In the genomic region with DNA sequence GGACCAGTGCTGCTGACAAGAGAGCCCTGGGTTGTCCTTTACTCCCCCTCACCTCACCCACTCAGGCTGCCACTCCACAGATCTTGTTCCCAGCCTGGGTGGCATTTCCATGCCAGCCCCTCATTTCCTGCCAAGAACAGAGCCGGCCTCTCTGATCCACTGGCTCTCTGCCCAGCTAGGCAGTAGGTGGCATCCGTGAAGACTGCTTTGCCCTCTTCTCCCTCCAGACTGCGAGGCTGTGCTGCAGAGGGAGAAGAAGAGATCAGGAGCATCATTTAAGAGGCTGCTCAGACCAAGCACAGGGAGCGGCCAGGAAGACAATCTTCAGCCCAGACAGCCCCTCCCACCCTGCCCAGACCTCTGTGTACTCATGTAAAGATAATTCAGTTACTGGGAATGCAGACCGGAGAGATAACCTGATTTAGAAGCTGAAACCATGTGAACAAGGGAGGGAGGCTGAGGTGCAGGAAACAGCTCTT, we compare ENCODE assay signal across 11 cellular contexts.
DNase-seq lines count a peak whose midpoint lies in the region; ATAC-seq and TF ChIP-seq lines count a peak whose summit lies in the region.
"Had no signal": no experiment of that assay in that cellular context is flagged by ENCODE, and none has a peak within 500 bp of the region (broad histone marks: within the 10 kb centered on the region; RNA-seq: fewer than 3 reads in every experiment).

No MANE protein-coding gene starts in this region.

- POLR2A ChIA-PET in CD8-positive, alpha-beta memory T cell (lab: Charles Lee), result no interaction called here
- POLR2A ChIA-PET in activated CD8-positive, alpha-beta T cell treated with anti-CD3 and anti-CD28 coated beads for 36 hours (lab: Charles Lee), result no interaction called here

- H3K4me3 Mint-ChIP-seq in nephron, result peak overlapping the region in 2 of 3 experiments; percentile 8 to 39
- H3K4me3 Mint-ChIP-seq in CD8-positive, alpha-beta memory T cell, result no peak overlapping the region
- no peak overlapping the region for H3K4me3 Mint-ChIP-seq in activated CD8-positive, alpha-beta T cell treated with anti-CD3 and anti-CD28 coated beads for 36 hours
- H3K4me3 Mint-ChIP-seq: stimulated activated memory B cell treated with anti-CD40 and anti-IgM and Interleukin-4, amounts not matched to agents 10 μg/mL and 1 μg/mL and 100 μg/mL, for 72 hours had no signal

- DNase-seq in C1 segment of cervical spinal cord (lab: John Stamatoyannopoulos, UW) (peak in 13 of 14 donors; percentile 12 to 96 (median 56)), NCI-H2196 (lab: John Stamatoyannopoulos, UW; ENCODE audit: unreplicated experiment) (peak; percentile 76), dorsolateral prefrontal cortex (peak; percentile 47 to 94 (median 81)), AG08396 (ENCODE audit: low spot score) (no peak)
- no peak for DNase-seq in CD8-positive, alpha-beta memory T cell
- no peak for DNase-seq in activated T-cell treated with anti-CD3 and anti-CD28 coated beads, Interleukin-2, amount 50 U/mL, for 48 hours
- no peak for DNase-seq in activated CD8-positive, alpha-beta T cell treated with anti-CD3 and anti-CD28 coated beads for 36 hours
- DNase-seq: left lung, NCI-H187 had no signal

- H3K27ac ChIP-seq in dorsolateral prefrontal cortex, result peak overlapping the region in 39 of 59 donors; percentile 1 to 77 (median 46)
- H3K27ac ChIP-seq in CD8-positive, alpha-beta memory T cell (ENCODE audit: low read depth, low read length), result no peak overlapping the region
- H3K27ac ChIP-seq: left lung had no signal

- CTCF ChIA-PET in CD8-positive, alpha-beta memory T cell (lab: Charles Lee), result no interaction called here
- CTCF ChIA-PET in activated CD8-positive, alpha-beta T cell treated with anti-CD3 and anti-CD28 coated beads for 36 hours (lab: Charles Lee), result no interaction called here

- no peaks in the 10 kb centered on the region for H3K27me3 Mint-ChIP-seq in nephron (ENCODE audit: low read depth)
- H3K27me3 Mint-ChIP-seq in CD8-positive, alpha-beta memory T cell, result peaks cover 3 to 4% of the 10 kb centered on the region in 2 donors
- no peaks in the 10 kb centered on the region for H3K27me3 Mint-ChIP-seq in activated CD8-positive, alpha-beta T cell treated with anti-CD3 and anti-CD28 coated beads for 36 hours
- H3K27me3 Mint-ChIP-seq: stimulated activated memory B cell treated with anti-CD40 and anti-IgM and Interleukin-4, amounts not matched to agents 10 μg/mL and 1 μg/mL and 100 μg/mL, for 72 hours had no signal

- no peaks in the 10 kb centered on the region for H3K4me1 ChIP-seq in CD8-positive, alpha-beta memory T cell (ENCODE audit: insufficient read depth, low read length)
- H3K4me1 ChIP-seq: left lung had no signal

- no peak for ATAC-seq in activated CD8-positive, alpha-beta T cell treated with anti-CD3 and anti-CD28 coated beads for 36 hours
- ATAC-seq: left lung; stimulated activated memory B cell treated with anti-CD40 and anti-IgM and Interleukin-4, amounts not matched to agents 10 μg/mL and 1 μg/mL and 100 μg/mL, for 72 hours had no signal

- TF ChIP-seq CTCF in dorsolateral prefrontal cortex (IDR thresholded peaks at IDR 0.05 in 54 of 56, conservative IDR thresholded peaks at IDR 0.05 in 2 of 56; ENCODE audit: low read depth in 1 of 56, partially characterized antibody in 56 of 56), result peak in 2 of 56 donors; percentile 9 to 16
- TF ChIP-seq CTCF in nephron (IDR thresholded peaks at IDR 0.05; ENCODE audit: unreplicated experiment in 3 of 3), result no peak
- no peak for TF ChIP-seq CTCF in activated CD8-positive, alpha-beta T cell treated with anti-CD3 and anti-CD28 coated beads for 36 hours (IDR thresholded peaks at IDR 0.05)

- peak overlapping the region in 2 of 59 donors; percentile 5 to 17 for H3K4me3 ChIP-seq in dorsolateral prefrontal cortex
- H3K4me3 ChIP-seq in CD8-positive, alpha-beta memory T cell (ENCODE audit: low read length), result no peak overlapping the region
- H3K4me3 ChIP-seq: left lung had no signal

- H3K4me1 Mint-ChIP-seq in nephron, result peaks cover 63% of the 10 kb centered on the region
- no peaks in the 10 kb centered on the region for H3K4me1 Mint-ChIP-seq in CD8-positive, alpha-beta memory T cell
- H3K4me1 Mint-ChIP-seq in activated CD8-positive, alpha-beta T cell treated with anti-CD3 and anti-CD28 coated beads for 36 hours (ENCODE audit: low read depth), result no peaks in the 10 kb centered on the region
- H3K4me1 Mint-ChIP-seq: stimulated activated memory B cell treated with anti-CD40 and anti-IgM and Interleukin-4, amounts not matched to agents 10 μg/mL and 1 μg/mL and 100 μg/mL, for 72 hours had no signal

- H3K36me3 Mint-ChIP-seq in nephron (ENCODE audit: low read depth), result no peaks in the 10 kb centered on the region
- H3K36me3 Mint-ChIP-seq in CD8-positive, alpha-beta memory T cell, result no peaks in the 10 kb centered on the region
- H3K36me3 Mint-ChIP-seq in activated CD8-positive, alpha-beta T cell treated with anti-CD3 and anti-CD28 coated beads for 36 hours (ENCODE audit: low read depth), result no peaks in the 10 kb centered on the region
- H3K36me3 Mint-ChIP-seq: stimulated activated memory B cell treated with anti-CD40 and anti-IgM and Interleukin-4, amounts not matched to agents 10 μg/mL and 1 μg/mL and 100 μg/mL, for 72 hours had no signal

- H3K9me3 ChIP-seq in CD8-positive, alpha-beta memory T cell (ENCODE audit: low read length), result no peaks in the 10 kb centered on the region
- H3K9me3 ChIP-seq: left lung had no signal

- no peaks in the 10 kb centered on the region for H3K9me3 Mint-ChIP-seq in nephron
- peaks cover 0 to 5% (median 0%) of the 10 kb centered on the region in 5 donors for H3K9me3 Mint-ChIP-seq in CD8-positive, alpha-beta memory T cell
- no peaks in the 10 kb centered on the region for H3K9me3 Mint-ChIP-seq in activated CD8-positive, alpha-beta T cell treated with anti-CD3 and anti-CD28 coated beads for 36 hours
- H3K9me3 Mint-ChIP-seq: stimulated activated memory B cell treated with anti-CD40 and anti-IgM and Interleukin-4, amounts not matched to agents 10 μg/mL and 1 μg/mL and 100 μg/mL, for 72 hours had no signal

- no peaks in the 10 kb centered on the region for H3K36me3 ChIP-seq in CD8-positive, alpha-beta memory T cell (ENCODE audit: insufficient read depth, low read length)
- H3K36me3 ChIP-seq: left lung had no signal

- intact Hi-C loops in dorsolateral prefrontal cortex (cut with DNase I), result loop anchor here (5.0 to 10.0 kb wide), 2 partner anchors 37 to 280 kb away; no protein-coding TSS in a partner anchor
- intact Hi-C loops in activated CD8-positive, alpha-beta T cell treated with anti-CD3 and anti-CD28 coated beads for 36 hours (cut with micrococcal nuclease), result no loop called here

- peak overlapping the region; percentile 58 to 95 (median 94) for H3K27ac Mint-ChIP-seq in nephron
- H3K27ac Mint-ChIP-seq in CD8-positive, alpha-beta memory T cell, result no peak overlapping the region
- H3K27ac Mint-ChIP-seq in activated CD8-positive, alpha-beta T cell treated with anti-CD3 and anti-CD28 coated beads for 36 hours, result no peak overlapping the region
- H3K27ac Mint-ChIP-seq: stimulated activated memory B cell treated with anti-CD40 and anti-IgM and Interleukin-4, amounts not matched to agents 10 μg/mL and 1 μg/mL and 100 μg/mL, for 72 hours had no signal

- no peaks in the 10 kb centered on the region for H3K27me3 ChIP-seq in dorsolateral prefrontal cortex
- no peaks in the 10 kb centered on the region for H3K27me3 ChIP-seq in CD8-positive, alpha-beta memory T cell (ENCODE audit: insufficient read depth, low read length, poor library complexity, severe bottlenecking)

Comparison
In these comparisons a context has a peak if more than half of its experiments do, and no peak if none do; other contexts are left out.
1. DNase-seq: peak in C1 segment of cervical spinal cord (13 of 14), NCI-H2196 (single experiment) and dorsolateral prefrontal cortex (10 of 10); none in CD8-positive, alpha-beta memory T cell (0 of 5), activated T-cell treated with anti-CD3 and anti-CD28 coated beads, Interleukin-2, amount 50 U/mL, for 48 hours (0 of 2), AG08396 (single experiment) and activated CD8-positive, alpha-beta T cell treated with anti-CD3 and anti-CD28 coated beads for 36 hours (single experiment).
2. H3K27ac Mint-ChIP-seq: peak in nephron (3 of 3); none in CD8-positive, alpha-beta memory T cell (0 of 8) and activated CD8-positive, alpha-beta T cell treated with anti-CD3 and anti-CD28 coated beads for 36 hours (single experiment).
3. H3K4me3 Mint-ChIP-seq: peak in nephron (2 of 3); none in CD8-positive, alpha-beta memory T cell (0 of 7) and activated CD8-positive, alpha-beta T cell treated with anti-CD3 and anti-CD28 coated beads for 36 hours (single experiment).